1 cellular context compared by ENCODE assay signal in genomic region chr4:36573441-36573840, GRCh38.
TF ChIP-seq lines count a peak whose summit lies in the region.

No MANE protein-coding gene starts in this region.

TF ChIP-seq in GM12878, 131 proteins besides CTCF, POLR2A, EP300 and RAD21 (continued from another document):
- no peak for TF ChIP-seq CUX1 (IDR thresholded peaks at IDR 0.05; ENCODE audit: insufficient replicate concordance, low read depth, low read length)
